ENCODE assay signal across 18 cellular contexts in genomic region chr3:62500556-62501294, GRCh38.
"Had no signal": no experiment of that assay in that cellular context is flagged by ENCODE, and none has a peak within 500 bp of the region (broad histone marks: within the 10 kb centered on the region; RNA-seq: fewer than 3 reads in every experiment).

No MANE protein-coding gene starts in this region.

- H3K27ac ChIP-seq: brain microvascular endothelial cell, foreskin keratinocyte, ovary, spleen, stomach, testis, upper lobe of left lung had no signal

- H3K27me3 ChIP-seq: brain microvascular endothelial cell, ovary, spleen, stomach, testis, upper lobe of left lung had no signal

- H3K36me3 ChIP-seq: brain microvascular endothelial cell, ovary, spleen, stomach, upper lobe of left lung had no signal

- H3K27me3 Mint-ChIP-seq: activated CD4-positive, alpha-beta T cell treated with anti-CD3 and anti-CD28 coated beads, Interleukin-2, amount 10 ng/mL, durations not matched to agents 24 days and 14 days; naive B cell had no signal

- H3K27ac Mint-ChIP-seq: activated CD4-positive, alpha-beta T cell treated with anti-CD3 and anti-CD28 coated beads, Interleukin-2, amount 10 ng/mL, durations not matched to agents 24 days and 14 days; activated naive CD8-positive, alpha-beta T cell treated with anti-CD3 and anti-CD28 coated beads, Interleukin-2, amount 10 ng/mL, durations not matched to agents 7 days and 5 days had no signal

- H3K4me3 ChIP-seq: lung, ovary, spleen, stomach, testis, upper lobe of left lung had no signal

- H3K9me3 Mint-ChIP-seq: activated CD4-positive, alpha-beta T cell treated with anti-CD3 and anti-CD28 coated beads, Interleukin-2, amount 10 ng/mL, durations not matched to agents 24 days and 14 days had no signal

- H3K36me3 Mint-ChIP-seq: activated naive CD8-positive, alpha-beta T cell treated with anti-CD3 and anti-CD28 coated beads, Interleukin-2, amount 10 ng/mL, durations not matched to agents 7 days and 5 days; naive B cell had no signal

- H3K4me3 Mint-ChIP-seq: activated CD4-positive, alpha-beta T cell treated with anti-CD3 and anti-CD28 coated beads, Interleukin-2, amount 10 ng/mL, durations not matched to agents 24 days and 14 days; activated naive CD8-positive, alpha-beta T cell treated with anti-CD3 and anti-CD28 coated beads, Interleukin-2, amount 10 ng/mL, durations not matched to agents 7 days and 5 days; naive B cell had no signal

- H3K9me3 ChIP-seq: ovary, spleen, stomach, testis, upper lobe of left lung had no signal

- H3K4me1 ChIP-seq: foreskin keratinocyte, spleen, stomach, testis, upper lobe of left lung had no signal

- DNase-seq: activated CD4-positive, alpha-beta T cell treated with anti-CD3 and anti-CD28 coated beads, Interleukin-2, amount 10 ng/mL, durations not matched to agents 24 days and 14 days; activated CD4-positive, CD25-positive, alpha-beta regulatory T cell; activated naive CD4-positive, alpha-beta T cell; activated naive CD8-positive, alpha-beta T cell treated with anti-CD3 and anti-CD28 coated beads, Interleukin-2, amount 10 ng/mL, durations not matched to agents 7 days and 5 days; brain microvascular endothelial cell; cortex of kidney; effector CD4-positive, alpha-beta T cell; glutamatergic neuron; hypothalamus; left colon; naive B cell; ovary; spleen; stomach; testis; upper lobe of left lung had no signal

- H3K4me1 Mint-ChIP-seq: activated CD4-positive, alpha-beta T cell treated with anti-CD3 and anti-CD28 coated beads, Interleukin-2, amount 10 ng/mL, durations not matched to agents 24 days and 14 days; activated naive CD8-positive, alpha-beta T cell treated with anti-CD3 and anti-CD28 coated beads, Interleukin-2, amount 10 ng/mL, durations not matched to agents 7 days and 5 days; naive B cell had no signal
